In genomic region chr4:159298502-159298901, GRCh38 we compare ENCODE assay signal across 9 cellular contexts.
DNase-seq lines count a peak whose midpoint lies in the region; ATAC-seq and TF ChIP-seq lines count a peak whose summit lies in the region.
"Had no signal": no experiment of that assay in that cellular context is flagged by ENCODE, and none has a peak within 500 bp of the region (broad histone marks: within the 10 kb centered on the region; RNA-seq: fewer than 3 reads in every experiment).

No MANE protein-coding gene starts in this region.

- peak; percentile 18 for DNase-seq in Caki2 (ENCODE audit: low read depth)
- DNase-seq in fibroblast of gingiva (ENCODE audit: low read depth): peak; percentile 24
- no peak for DNase-seq in GM23338 (ENCODE audit: low spot score)
- DNase-seq in NCI-H2029 (lab: John Stamatoyannopoulos, UW): no peak
- DNase-seq in epidermal melanocyte (ENCODE audit: insufficient read length, low spot score): no peak
- no peak for DNase-seq in DMS153 (lab: John Stamatoyannopoulos, UW)
- DNase-seq: activated T-cell treated with anti-CD3 and anti-CD28 coated beads, Interleukin-2, amount 50 U/mL, for 4 hours had no signal

- no peak overlapping the region for H3K27ac Mint-ChIP-seq in GM23338

- no peak overlapping the region for H3K27ac ChIP-seq in GM23338 (ENCODE audit: low read depth)

- H3K4me3 ChIP-seq in GM23338: no peak overlapping the region

- H3K4me1 Mint-ChIP-seq in GM23338: peaks cover 8% of the 10 kb centered on the region; the same call in 2 of the 3 replicates

- no peaks in the 10 kb centered on the region for H3K79me2 ChIP-seq in GM23338 (replicated peaks; ENCODE audit: insufficient read depth)

- H3K27me3 ChIP-seq in GM23338 (ENCODE audit: insufficient read depth): no peaks in the 10 kb centered on the region

- no peaks in the 10 kb centered on the region for H3F3A ChIP-seq in GM23338 (replicated peaks; ENCODE audit: low read depth)

- no peaks in the 10 kb centered on the region for H3K36me3 ChIP-seq in GM23338 (ENCODE audit: insufficient read depth)

- in situ Hi-C loops in Caki2 (cut with HindIII; ENCODE audit: low pct_unique_long_range_greater_than_20kb, low sequenced_read_pairs): no loop called here

- no peaks in the 10 kb centered on the region for H3K9me3 Mint-ChIP-seq in GM23338
- H3K9me3 Mint-ChIP-seq: activated T-cell treated with anti-CD3 and anti-CD28 coated beads, Interleukin-2, amount 50 U/mL, for 4 hours had no signal

- H4K20me1 ChIP-seq in GM23338 (replicated peaks; ENCODE audit: insufficient read depth): no peaks in the 10 kb centered on the region

- H3K4me1 ChIP-seq in GM23338 (ENCODE audit: insufficient read depth): no peaks in the 10 kb centered on the region

- H3K4me2 ChIP-seq in GM23338: no peak overlapping the region

- H3K27me3 Mint-ChIP-seq in GM23338 (ENCODE audit: insufficient read depth, low read depth, poor library complexity): no peaks in the 10 kb centered on the region

- peaks cover 2% of the 10 kb centered on the region; the same call in 1 of the 3 replicates for H3K36me3 Mint-ChIP-seq in GM23338 (ENCODE audit: low read depth)

- no peak overlapping the region for H2AFZ ChIP-seq in GM23338

- TF ChIP-seq CTCF in GM23338 (conservative IDR thresholded peaks at IDR 0.05; ENCODE audit: low read depth in 2 of 2): no peak

- H3K9me2 ChIP-seq in GM23338 (ENCODE audit: insufficient read depth): no peaks in the 10 kb centered on the region

- peak; percentile 72 for ATAC-seq in GM19455 (IDR thresholded peaks at IDR 0.05; ENCODE audit: unreplicated experiment)
- ATAC-seq in HG03439 (IDR thresholded peaks at IDR 0.05; ENCODE audit: unreplicated experiment): peak; percentile 78
- ATAC-seq in GM23338: no peak

- H3K4me3 Mint-ChIP-seq in GM23338: no peak overlapping the region
- H3K4me3 Mint-ChIP-seq: activated T-cell treated with anti-CD3 and anti-CD28 coated beads, Interleukin-2, amount 50 U/mL, for 4 hours had no signal

TF ChIP-seq in GM23338, 12 proteins besides CTCF, POLR2A, EP300 and RAD21:
- no peak for TF ChIP-seq JUNB (IDR thresholded peaks at IDR 0.05; ENCODE audit: unreplicated experiment)
- TF ChIP-seq ZNF462 (CRISPR knock-in tag; IDR thresholded peaks at IDR 0.05): no peak
- TF ChIP-seq EZH2phosphoT487 (IDR thresholded peaks at IDR 0.05; ENCODE audit: unreplicated experiment): no peak
- TF ChIP-seq ZNF114 (CRISPR knock-in tag; IDR thresholded peaks at IDR 0.05): no peak
- TF ChIP-seq NANOG (IDR thresholded peaks at IDR 0.05; ENCODE audit: borderline replicate concordance): no peak
- no peak for TF ChIP-seq ZNF331 (CRISPR knock-in tag; IDR thresholded peaks at IDR 0.05; ENCODE audit: low read depth)
- TF ChIP-seq EZH2 (IDR thresholded peaks at IDR 0.05; ENCODE audit: low read depth, unreplicated experiment): no peak
- TF ChIP-seq CREB1 (CRISPR knock-in tag; IDR thresholded peaks at IDR 0.05; ENCODE audit: low read depth): no peak
- no peak for TF ChIP-seq REST (IDR thresholded peaks at IDR 0.05; ENCODE audit: unreplicated experiment)
- no peak for TF ChIP-seq STAT1 (IDR thresholded peaks at IDR 0.05; ENCODE audit: unreplicated experiment)
- TF ChIP-seq POLR2AphosphoS5 (IDR thresholded peaks at IDR 0.05; ENCODE audit: low read depth): no peak
TF ChIP-seq in GM23338: peak in this region for 0.

Comparison
In these comparisons a context has a peak if more than half of its experiments do, and no peak if none do; other contexts are left out.
1. DNase-seq: peak in Caki2 (single experiment) and fibroblast of gingiva (single experiment); none in GM23338 (single experiment), NCI-H2029 (single experiment), epidermal melanocyte (single experiment) and DMS153 (single experiment).